Comparison of ENCODE assay signal across 2 cellular contexts in the genomic region with DNA sequence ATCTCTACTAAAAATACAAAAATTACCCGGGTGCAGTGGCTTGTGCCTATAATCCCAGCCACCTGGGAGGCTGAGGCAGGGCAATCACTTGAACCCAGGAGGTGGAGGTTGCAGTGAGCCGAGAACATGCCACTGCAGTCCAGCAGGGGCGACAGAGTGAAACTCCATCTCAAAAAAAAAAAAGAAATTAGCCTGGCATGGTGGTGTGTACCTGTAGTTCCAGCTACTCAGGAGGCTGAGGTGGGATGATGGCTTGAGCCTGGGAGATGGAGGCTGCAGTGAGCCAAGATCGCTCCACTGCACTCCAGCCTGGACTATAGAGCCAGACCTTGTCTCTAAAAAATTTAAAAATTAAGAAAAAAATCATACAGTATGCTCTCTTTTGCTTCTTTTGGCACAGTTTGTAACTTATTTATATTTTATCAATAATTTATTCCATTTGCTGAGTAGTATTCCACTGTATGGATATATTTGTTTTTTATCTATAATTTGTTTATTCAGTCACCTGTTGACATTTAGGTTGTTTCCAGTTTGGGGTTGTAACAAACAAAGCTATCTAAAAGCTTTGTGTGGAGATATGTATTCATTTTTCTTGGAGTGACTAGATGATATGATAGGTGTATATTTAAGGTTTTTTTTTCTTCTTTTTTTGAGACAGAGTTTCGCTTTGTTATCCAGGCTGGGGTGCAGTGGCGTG.
TF ChIP-seq lines count a peak whose summit lies in the region.

No MANE protein-coding gene starts in this region.

TF ChIP-seq in HepG2, 621 proteins besides CTCF, POLR2A, EP300 and RAD21 (continued from another document and continues in another):
- TF ChIP-seq FOXO4 (CRISPR knock-in tag; conservative IDR thresholded peaks at IDR 0.05) (no peak), ZNF562 (CRISPR knock-in tag; IDR thresholded peaks at IDR 0.05; ENCODE audit: borderline replicate concordance) (no peak), ZNF383 (CRISPR knock-in tag; IDR thresholded peaks at IDR 0.05; ENCODE audit: borderline replicate concordance) (no peak), ZNF235 (CRISPR knock-in tag; IDR thresholded peaks at IDR 0.05; ENCODE audit: borderline replicate concordance) (no peak), IRF2 (CRISPR knock-in tag; IDR thresholded peaks at IDR 0.05) (0 out of 2 replicates have a peak, but pooled peaks have one; percentile 26), SNAPC2 (CRISPR knock-in tag; IDR thresholded peaks at IDR 0.05) (peak; percentile 21; the same call in 1 of the 2 replicates), HDAC2 (CRISPR knock-in tag; IDR thresholded peaks at IDR 0.05) (peak; percentile 8; the same call in 1 of the 2 replicates), RELA (CRISPR knock-in tag; IDR thresholded peaks at IDR 0.05) (peak; percentile 69; the same call in 1 of the 2 replicates), MED1 (CRISPR knock-in tag; IDR thresholded peaks at IDR 0.05) (no peak), PAWR (CRISPR knock-in tag; IDR thresholded peaks at IDR 0.05; ENCODE audit: borderline replicate concordance) (no peak), ELF1 (CRISPR knock-in tag; IDR thresholded peaks at IDR 0.05) (no peak), MAZ (IDR thresholded peaks at IDR 0.05; ENCODE audit: borderline replicate concordance, low read depth, low read length) (0 out of 2 replicates have a peak, but pooled peaks have one; percentile 17), MAZ (CRISPR knock-in tag; IDR thresholded peaks at IDR 0.05; ENCODE audit: low read depth) (no peak), ZNF660 (CRISPR knock-in tag; IDR thresholded peaks at IDR 0.05; ENCODE audit: borderline replicate concordance, low read depth) (no peak), FOXA3 (CRISPR knock-in tag; IDR thresholded peaks at IDR 0.05) (0 out of 2 replicates have a peak, but pooled peaks have one; percentile 15)
- TF ChIP-seq, protein P1, sequence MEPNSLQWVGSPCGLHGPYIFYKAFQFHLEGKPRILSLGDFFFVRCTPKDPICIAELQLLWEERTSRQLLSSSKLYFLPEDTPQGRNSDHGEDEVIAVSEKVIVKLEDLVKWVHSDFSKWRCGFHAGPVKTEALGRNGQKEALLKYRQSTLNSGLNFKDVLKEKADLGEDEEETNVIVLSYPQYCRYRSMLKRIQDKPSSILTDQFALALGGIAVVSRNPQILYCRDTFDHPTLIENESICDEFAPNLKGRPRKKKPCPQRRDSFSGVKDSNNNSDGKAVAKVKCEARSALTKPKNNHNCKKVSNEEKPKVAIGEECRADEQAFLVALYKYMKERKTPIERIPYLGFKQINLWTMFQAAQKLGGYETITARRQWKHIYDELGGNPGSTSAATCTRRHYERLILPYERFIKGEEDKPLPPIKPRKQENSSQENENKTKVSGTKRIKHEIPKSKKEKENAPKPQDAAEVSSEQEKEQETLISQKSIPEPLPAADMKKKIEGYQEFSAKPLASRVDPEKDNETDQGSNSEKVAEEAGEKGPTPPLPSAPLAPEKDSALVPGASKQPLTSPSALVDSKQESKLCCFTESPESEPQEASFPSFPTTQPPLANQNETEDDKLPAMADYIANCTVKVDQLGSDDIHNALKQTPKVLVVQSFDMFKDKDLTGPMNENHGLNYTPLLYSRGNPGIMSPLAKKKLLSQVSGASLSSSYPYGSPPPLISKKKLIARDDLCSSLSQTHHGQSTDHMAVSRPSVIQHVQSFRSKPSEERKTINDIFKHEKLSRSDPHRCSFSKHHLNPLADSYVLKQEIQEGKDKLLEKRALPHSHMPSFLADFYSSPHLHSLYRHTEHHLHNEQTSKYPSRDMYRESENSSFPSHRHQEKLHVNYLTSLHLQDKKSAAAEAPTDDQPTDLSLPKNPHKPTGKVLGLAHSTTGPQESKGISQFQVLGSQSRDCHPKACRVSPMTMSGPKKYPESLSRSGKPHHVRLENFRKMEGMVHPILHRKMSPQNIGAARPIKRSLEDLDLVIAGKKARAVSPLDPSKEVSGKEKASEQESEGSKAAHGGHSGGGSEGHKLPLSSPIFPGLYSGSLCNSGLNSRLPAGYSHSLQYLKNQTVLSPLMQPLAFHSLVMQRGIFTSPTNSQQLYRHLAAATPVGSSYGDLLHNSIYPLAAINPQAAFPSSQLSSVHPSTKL (CRISPR knock-in tag; IDR thresholded peaks at IDR 0.05), result no peak
- TF ChIP-seq, protein P2, sequence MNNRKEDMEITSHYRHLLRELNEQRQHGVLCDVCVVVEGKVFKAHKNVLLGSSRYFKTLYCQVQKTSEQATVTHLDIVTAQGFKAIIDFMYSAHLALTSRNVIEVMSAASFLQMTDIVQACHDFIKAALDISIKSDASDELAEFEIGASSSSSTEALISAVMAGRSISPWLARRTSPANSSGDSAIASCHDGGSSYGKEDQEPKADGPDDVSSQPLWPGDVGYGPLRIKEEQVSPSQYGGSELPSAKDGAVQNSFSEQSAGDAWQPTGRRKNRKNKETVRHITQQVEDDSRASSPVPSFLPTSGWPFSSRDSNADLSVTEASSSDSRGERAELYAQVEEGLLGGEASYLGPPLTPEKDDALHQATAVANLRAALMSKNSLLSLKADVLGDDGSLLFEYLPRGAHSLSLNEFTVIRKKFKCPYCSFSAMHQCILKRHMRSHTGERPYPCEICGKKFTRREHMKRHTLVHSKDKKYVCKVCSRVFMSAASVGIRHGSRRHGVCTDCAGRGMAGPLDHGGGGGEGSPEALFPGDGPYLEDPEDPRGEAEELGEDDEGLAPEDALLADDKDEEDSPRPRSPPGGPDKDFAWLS (CRISPR knock-in tag; IDR thresholded peaks at IDR 0.05; ENCODE audit: borderline replicate concordance), result no peak
- TF ChIP-seq, protein P3, sequence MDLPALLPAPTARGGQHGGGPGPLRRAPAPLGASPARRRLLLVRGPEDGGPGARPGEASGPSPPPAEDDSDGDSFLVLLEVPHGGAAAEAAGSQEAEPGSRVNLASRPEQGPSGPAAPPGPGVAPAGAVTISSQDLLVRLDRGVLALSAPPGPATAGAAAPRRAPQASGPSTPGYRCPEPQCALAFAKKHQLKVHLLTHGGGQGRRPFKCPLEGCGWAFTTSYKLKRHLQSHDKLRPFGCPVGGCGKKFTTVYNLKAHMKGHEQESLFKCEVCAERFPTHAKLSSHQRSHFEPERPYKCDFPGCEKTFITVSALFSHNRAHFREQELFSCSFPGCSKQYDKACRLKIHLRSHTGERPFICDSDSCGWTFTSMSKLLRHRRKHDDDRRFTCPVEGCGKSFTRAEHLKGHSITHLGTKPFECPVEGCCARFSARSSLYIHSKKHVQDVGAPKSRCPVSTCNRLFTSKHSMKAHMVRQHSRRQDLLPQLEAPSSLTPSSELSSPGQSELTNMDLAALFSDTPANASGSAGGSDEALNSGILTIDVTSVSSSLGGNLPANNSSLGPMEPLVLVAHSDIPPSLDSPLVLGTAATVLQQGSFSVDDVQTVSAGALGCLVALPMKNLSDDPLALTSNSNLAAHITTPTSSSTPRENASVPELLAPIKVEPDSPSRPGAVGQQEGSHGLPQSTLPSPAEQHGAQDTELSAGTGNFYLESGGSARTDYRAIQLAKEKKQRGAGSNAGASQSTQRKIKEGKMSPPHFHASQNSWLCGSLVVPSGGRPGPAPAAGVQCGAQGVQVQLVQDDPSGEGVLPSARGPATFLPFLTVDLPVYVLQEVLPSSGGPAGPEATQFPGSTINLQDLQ (CRISPR knock-in tag; IDR thresholded peaks at IDR 0.05), result no peak

TF ChIP-seq in K562, 482 proteins besides CTCF, POLR2A, EP300 and RAD21 (continued from another document):
- TF ChIP-seq, protein P4, sequence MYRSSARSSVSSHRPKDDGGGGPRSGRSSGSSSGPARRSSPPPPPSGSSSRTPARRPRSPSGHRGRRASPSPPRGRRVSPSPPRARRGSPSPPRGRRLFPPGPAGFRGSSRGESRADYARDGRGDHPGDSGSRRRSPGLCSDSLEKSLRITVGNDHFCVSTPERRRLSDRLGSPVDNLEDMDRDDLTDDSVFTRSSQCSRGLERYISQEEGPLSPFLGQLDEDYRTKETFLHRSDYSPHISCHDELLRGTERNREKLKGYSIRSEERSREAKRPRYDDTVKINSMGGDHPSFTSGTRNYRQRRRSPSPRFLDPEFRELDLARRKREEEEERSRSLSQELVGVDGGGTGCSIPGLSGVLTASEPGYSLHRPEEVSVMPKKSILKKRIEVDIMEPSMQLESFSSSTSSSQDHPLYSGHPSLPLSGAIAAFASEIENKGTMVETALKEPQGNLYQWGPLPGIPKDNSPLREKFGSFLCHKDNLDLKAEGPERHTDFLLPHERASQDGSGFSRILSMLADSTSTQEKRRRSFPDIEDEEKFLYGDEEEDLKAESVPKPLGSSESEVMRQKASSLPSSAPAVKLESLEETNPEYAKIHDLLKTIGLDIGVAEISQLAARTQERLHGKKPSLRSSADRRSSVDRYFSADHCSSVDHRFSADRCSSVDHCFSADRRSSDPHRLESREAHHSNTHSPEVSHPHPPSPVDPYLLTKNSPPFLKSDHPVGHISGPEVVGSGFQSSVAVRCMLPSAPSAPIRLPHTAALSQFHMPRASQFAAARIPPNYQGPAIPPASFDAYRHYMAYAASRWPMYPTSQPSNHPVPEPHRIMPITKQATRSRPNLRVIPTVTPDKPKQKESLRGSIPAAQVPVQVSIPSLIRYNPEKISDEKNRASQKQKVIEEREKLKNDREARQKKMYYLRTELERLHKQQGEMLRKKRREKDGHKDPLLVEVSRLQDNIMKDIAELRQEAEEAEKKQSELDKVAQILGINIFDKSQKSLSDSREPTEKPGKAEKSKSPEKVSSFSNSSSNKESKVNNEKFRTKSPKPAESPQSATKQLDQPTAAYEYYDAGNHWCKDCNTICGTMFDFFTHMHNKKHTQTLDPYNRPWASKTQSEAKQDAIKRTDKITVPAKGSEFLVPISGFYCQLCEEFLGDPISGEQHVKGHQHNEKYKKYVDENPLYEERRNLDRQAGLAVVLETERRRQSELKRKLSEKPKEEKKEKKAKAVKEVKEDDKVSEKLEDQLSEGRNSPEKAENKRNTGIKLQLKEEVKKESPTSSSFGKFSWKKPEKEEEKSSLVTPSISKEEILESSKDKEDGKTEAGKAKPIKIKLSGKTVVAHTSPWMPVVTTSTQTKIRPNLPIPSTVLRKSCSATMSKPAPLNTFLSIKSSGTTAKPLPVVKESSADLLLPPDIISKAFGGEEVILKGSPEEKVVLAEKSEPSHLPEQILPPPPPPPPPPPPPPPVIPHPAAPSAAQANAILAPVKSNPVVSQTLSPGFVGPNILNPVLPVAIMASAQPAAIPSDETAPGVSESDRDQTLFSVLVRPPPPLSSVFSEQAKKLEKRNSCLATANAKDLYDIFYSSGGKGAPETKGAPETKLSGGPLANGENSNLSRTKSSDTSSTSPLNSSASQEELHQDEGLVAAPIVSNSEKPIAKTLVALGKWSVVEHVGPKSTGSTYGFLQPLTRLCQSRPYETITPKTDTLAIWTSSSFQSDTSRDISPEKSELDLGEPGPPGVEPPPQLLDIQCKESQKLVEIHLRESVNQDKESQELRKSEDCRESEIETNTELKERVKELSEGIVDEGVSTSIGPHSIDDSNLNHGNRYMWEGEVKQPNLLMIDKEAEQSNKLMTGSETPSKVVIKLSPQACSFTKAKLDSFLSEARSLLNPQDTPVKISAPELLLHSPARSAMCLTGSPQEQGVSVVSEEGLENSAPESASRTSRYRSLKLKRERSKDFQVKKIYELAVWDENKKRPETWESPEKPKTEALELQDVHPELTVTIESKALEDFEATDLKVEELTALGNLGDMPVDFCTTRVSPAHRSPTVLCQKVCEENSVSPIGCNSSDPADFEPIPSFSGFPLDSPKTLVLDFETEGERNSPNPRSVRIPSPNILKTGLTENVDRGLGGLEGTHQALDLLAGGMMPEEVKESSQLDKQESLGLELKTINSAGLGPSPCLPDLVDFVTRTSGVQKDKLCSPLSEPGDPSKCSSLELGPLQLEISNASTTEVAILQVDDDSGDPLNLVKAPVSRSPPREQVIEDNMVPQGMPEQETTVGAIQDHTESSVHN (IDR thresholded peaks at IDR 0.05; ENCODE audit: borderline replicate concordance in 1 of 2, low read depth in 1 of 2), result no peak
- TF ChIP-seq ETV6 (IDR thresholded peaks at IDR 0.05; ENCODE audit: borderline replicate concordance in 1 of 2, low read depth in 2 of 2, low read length in 1 of 2), result no peak
- no peak for TF ChIP-seq ETV6 (CRISPR knock-in tag; IDR thresholded peaks at IDR 0.05; ENCODE audit: borderline replicate concordance)
